In the genomic region with DNA sequence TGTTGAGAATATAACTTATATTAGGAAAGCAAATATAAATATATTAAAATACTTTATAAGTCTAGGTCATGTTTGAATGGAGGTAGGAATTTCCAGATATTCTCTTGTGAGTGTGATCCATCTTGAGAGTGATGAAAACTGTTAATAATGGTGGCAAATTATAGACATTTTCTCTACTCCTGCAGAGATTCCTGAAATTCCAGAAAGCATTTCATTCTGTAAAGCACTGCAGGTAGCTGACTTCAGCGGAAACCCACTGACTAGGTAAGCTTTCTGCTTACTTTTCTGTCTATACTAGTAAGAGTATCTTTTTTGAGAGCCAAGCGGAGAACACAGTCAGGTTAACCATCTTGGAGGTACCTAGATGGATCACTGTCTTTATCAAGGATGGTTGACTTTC, we compare ENCODE assay signal across 19 cellular contexts.
DNase-seq lines count a peak whose midpoint lies in the region; ATAC-seq, FAIRE-seq and TF ChIP-seq lines count a peak whose summit lies in the region.
"Had no signal": no experiment of that assay in that cellular context is flagged by ENCODE, and none has a peak within 500 bp of the region (broad histone marks: within the 10 kb centered on the region; RNA-seq: fewer than 3 reads in every experiment).

No MANE protein-coding gene starts in this region.

- ATAC-seq in HG02884 (IDR thresholded peaks at IDR 0.05; ENCODE audit: unreplicated experiment), result no peak
- ATAC-seq: CD8-positive, alpha-beta T cell had no signal

- peaks cover 0 to 2% of the 10 kb centered on the region in 2 experiments; a peak in 1 of 4 replicates for H3K79me2 ChIP-seq in H1 (ENCODE audit: control insufficient read depth in 1 of 2, insufficient read depth in 2 of 2, low read length in 2 of 2)
- H3K79me2 ChIP-seq in mesendoderm (ENCODE audit: control insufficient read depth, insufficient read depth, low read length), result no peaks in the 10 kb centered on the region

- peaks cover 0 to 4% (median 0%) of the 10 kb centered on the region in 4 experiments; a peak in 2 of 7 replicates for H3K4me1 ChIP-seq in H1 (replicated peaks in 1 of 4; ENCODE audit: control insufficient read depth in 3 of 4, insufficient read depth in 4 of 4, low read length in 3 of 4)
- no peaks in the 10 kb centered on the region for H3K4me1 ChIP-seq in mesendoderm (ENCODE audit: control insufficient read depth, low read depth, low read length)
- H3K4me1 ChIP-seq in A673 (ENCODE audit: insufficient read depth, low read length, poor library complexity, severe bottlenecking), result no peaks in the 10 kb centered on the region
- H3K4me1 ChIP-seq: BLaER1 had no signal

- H3K14ac ChIP-seq in H1 (ENCODE audit: insufficient read length), result no peak overlapping the region

- no peak overlapping the region for H2BK20ac ChIP-seq in H1 (ENCODE audit: low read length)

- H3K27me3 ChIP-seq in H1 (replicated peaks in 1 of 4; ENCODE audit: control insufficient read depth in 3 of 4, extremely low read depth in 1 of 4, insufficient read depth in 3 of 4, low read length in 3 of 4) (no peaks in the 10 kb centered on the region), mesendoderm (ENCODE audit: insufficient read depth, low read length, poor library complexity) (no peaks in the 10 kb centered on the region), A673 (replicated peaks; ENCODE audit: insufficient read depth, low read depth, low read length, poor library complexity) (no peaks in the 10 kb centered on the region)
- H3K27me3 ChIP-seq: BLaER1 had no signal

- H3K27ac ChIP-seq in H1 (ENCODE audit: low read depth, low read length) (no peak overlapping the region), mesendoderm (ENCODE audit: low read depth, low read length) (no peak overlapping the region), A673 (ENCODE audit: low read depth, low read length, poor library complexity, severe bottlenecking) (no peak overlapping the region)
- H3K27ac ChIP-seq: BLaER1, C4-2B, GM23248 had no signal

- H3K23ac ChIP-seq in H1 (ENCODE audit: insufficient read length), result no peak overlapping the region
- H3K23ac ChIP-seq in mesendoderm (ENCODE audit: low read length), result no peak overlapping the region

- H3K36me3 ChIP-seq in H1 (ENCODE audit: control insufficient read depth in 2 of 4, insufficient read depth in 4 of 4, low read length in 3 of 4) (no peaks in the 10 kb centered on the region; a peak in 1 of 8 replicates), mesendoderm (ENCODE audit: control insufficient read depth, insufficient read depth, low read length) (no peaks in the 10 kb centered on the region), A673 (ENCODE audit: insufficient read depth, low read length, poor library complexity, severe bottlenecking) (no peaks in the 10 kb centered on the region)
- H3K36me3 ChIP-seq: BLaER1 had no signal

- no peak overlapping the region for H3K9ac ChIP-seq in H1 (replicated peaks in 1 of 4; ENCODE audit: extremely low read depth in 1 of 4, low read depth in 3 of 4, low read length in 3 of 4)
- H3K9ac ChIP-seq in mesendoderm (ENCODE audit: low read length), result no peak overlapping the region
- H3K9ac ChIP-seq: BLaER1, GM23248 had no signal

- H2BK5ac ChIP-seq in H1 (ENCODE audit: low read depth, low read length) (no peak overlapping the region), mesendoderm (ENCODE audit: low read length) (no peak overlapping the region)

- H3K4me2 ChIP-seq in H1 (ENCODE audit: insufficient read depth in 1 of 2, low read depth in 2 of 2, low read length in 2 of 2) (no peak overlapping the region; a peak in 1 of 4 replicates), mesendoderm (ENCODE audit: low read length) (no peak overlapping the region)
- H3K4me2 ChIP-seq: BLaER1 had no signal

- TF ChIP-seq POLR2A in H1 (IDR thresholded peaks at IDR 0.05; ENCODE audit: control extremely low read depth in 1 of 2, low read depth in 2 of 2, low read length in 2 of 2), result no peak

- TF ChIP-seq EP300 in Ishikawa (IDR thresholded peaks at IDR 0.05; ENCODE audit: borderline replicate concordance) (no peak), H1 (IDR thresholded peaks at IDR 0.05; ENCODE audit: borderline replicate concordance in 1 of 2, low read depth in 2 of 2, low read length in 2 of 2) (no peak)

- H3K4ac ChIP-seq in H1 (replicated peaks; ENCODE audit: insufficient read length, low read depth, low read length), result no peak overlapping the region
- no peak overlapping the region for H3K4ac ChIP-seq in mesendoderm (ENCODE audit: low read depth, low read length)

- TF ChIP-seq CTCF in H1 (IDR thresholded peaks at IDR 0.05; ENCODE audit: control extremely low read depth in 1 of 3, insufficient read depth in 1 of 3, low read depth in 1 of 3, low read length in 3 of 3), result no peak
- no peak for TF ChIP-seq CTCF in A673 (conservative IDR thresholded peaks at IDR 0.05; ENCODE audit: low read depth, low read length)

- POLR2A ChIA-PET in H1 (lab: Charles Lee; ENCODE audit: partially characterized antibody), result interaction anchor here (1.1 to 1.7 kb wide), 2 partner anchors 18 to 84 kb away, joined by 3 read pairs; a partner anchor contains a TSS
- POLR2A ChIA-PET in A673 (lab: Charles Lee; ENCODE audit: low non-redundant PET), result no interaction called here

- no peak overlapping the region for H3K18ac ChIP-seq in H1 (ENCODE audit: extremely low read depth, low read length)
- no peak overlapping the region for H3K18ac ChIP-seq in mesendoderm (ENCODE audit: low read length)

- TF ChIP-seq RAD21 in Ishikawa (IDR thresholded peaks at IDR 0.05; ENCODE audit: low read depth) (no peak), H1 (IDR thresholded peaks at IDR 0.05 in 1 of 2, conservative IDR thresholded peaks at IDR 0.05 in 1 of 2; ENCODE audit: low read depth in 2 of 2, low read length in 2 of 2) (no peak)

- H2AK5ac ChIP-seq in H1 (ENCODE audit: low read depth, low read length) (no peak overlapping the region), mesendoderm (ENCODE audit: low read length) (no peak overlapping the region)

- intact Hi-C loops in A673 (cut with micrococcal nuclease; ENCODE audit: unreplicated experiment), result no loop called here

- no peak overlapping the region for H3K4me3 ChIP-seq in H1 (ENCODE audit: extremely low read depth in 1 of 4, insufficient read depth in 2 of 4, low read depth in 3 of 4, low read length in 4 of 4)
- no peak overlapping the region for H3K4me3 ChIP-seq in mesendoderm (ENCODE audit: low read length)
- no peak overlapping the region for H3K4me3 ChIP-seq in A673 (ENCODE audit: low read depth, low read length, poor library complexity, severe bottlenecking)
- H3K4me3 ChIP-seq: BLaER1, GM23248, HAP-1 had no signal

- H3K23me2 ChIP-seq in H1 (ENCODE audit: low read depth, low read length), result no peaks in the 10 kb centered on the region

- H3K9me3 ChIP-seq in H1 (ENCODE audit: insufficient read depth in 2 of 2, low read depth in 1 of 2, low read length in 1 of 2) (peaks cover 3 to 6% of the 10 kb centered on the region in 2 experiments), A673 (ENCODE audit: low read depth, low read length, poor library complexity, severe bottlenecking) (no peaks in the 10 kb centered on the region)
- H3K9me3 ChIP-seq: HAP-1 had no signal

- FAIRE-seq in H1 (lab: Jason Lieb, UNC), result no peak
- FAIRE-seq: G401.6, GM12892, H54 had no signal

- H4K5ac ChIP-seq in H1 (ENCODE audit: insufficient read length, low read depth, low read length), result no peak overlapping the region
- H4K5ac ChIP-seq in mesendoderm (ENCODE audit: low read length), result no peak overlapping the region

- H2BK15ac ChIP-seq in H1 (ENCODE audit: low read length) (no peak overlapping the region), mesendoderm (replicated peaks; ENCODE audit: low read depth) (no peak overlapping the region)

- H2BK120ac ChIP-seq in H1 (replicated peaks; ENCODE audit: low read depth, low read length) (no peak overlapping the region), mesendoderm (ENCODE audit: low read depth, low read length) (no peak overlapping the region)

- no TSS peak for BruUV-seq in A673 (replicated peaks; lab: Mats Ljungman, UMichigan)

- H2AFZ ChIP-seq in H1 (ENCODE audit: low read length), result no peak overlapping the region
- H2AFZ ChIP-seq: GM23248 had no signal

- H4K8ac ChIP-seq in H1 (ENCODE audit: extremely low read depth, insufficient read depth, low read length) (no peak overlapping the region), mesendoderm (ENCODE audit: low read depth, low read length) (no peak overlapping the region)

- H4K20me1 ChIP-seq in H1 (replicated peaks in 1 of 2; ENCODE audit: control insufficient read depth in 1 of 2, insufficient read depth in 2 of 2, low read length in 2 of 2), result no peaks in the 10 kb centered on the region
- H4K20me1 ChIP-seq: BLaER1 had no signal

- 83% methylated on average over 2 of the region's 2 CpGs; no CpG with 5 or more reads in 1 of the 2 experiments for WGBS in H1 (ENCODE audit: extremely low coverage in 1 of 2, insufficient coverage in 1 of 2, insufficient read length in 1 of 2, insufficient replicate concordance in 2 of 2, low coverage in 1 of 2, low lambda C conversion rate in 2 of 2, missing lambda C conversion rate in 1 of 2), 2 experiments
- no CpG with 5 or more reads among the region's 2 CpGs for whole genome bisulfite sequencing in mesendoderm (ENCODE audit: extremely low coverage, insufficient coverage, low lambda C conversion rate)

- H3K79me1 ChIP-seq in H1 (ENCODE audit: low read depth, low read length), result peaks cover 2% of the 10 kb centered on the region; the same call in 1 of the 2 replicates
- no peaks in the 10 kb centered on the region for H3K79me1 ChIP-seq in mesendoderm (ENCODE audit: low read length)

- CTCF ChIA-PET in H1 (lab: Charles Lee; ENCODE audit: partially characterized antibody), result interaction anchor here (0.9 to 1.0 kb wide), 3 partner anchors 82 to 764 kb away, joined by 3 to 4 read pairs (median 3); no protein-coding TSS in a partner anchor
- CTCF ChIA-PET in A673 (lab: Charles Lee), result no interaction called here

- H3K56ac ChIP-seq in H1 (replicated peaks; ENCODE audit: insufficient read length, low read depth, low read length), result no peak overlapping the region
- no peak overlapping the region for H3K56ac ChIP-seq in mesendoderm (ENCODE audit: low read length)

- no peak overlapping the region for H4K91ac ChIP-seq in H1 (replicated peaks; ENCODE audit: insufficient read length, low read length)

- DNase-seq in H1 (ENCODE audit: low read depth in 1 of 2, low spot score in 2 of 2) (no peak), mesendoderm (peak; percentile 29), ureter (ENCODE audit: low spot score) (no peak), A673 (ENCODE audit: low spot score) (no peak)
- DNase-seq: Caco-2; CD4-positive, CD25-positive, alpha-beta regulatory T cell; CD8-positive, alpha-beta T cell; DMS153; DND-41; GM23248; HFFc6 had no signal

- H2BK12ac ChIP-seq in H1 (ENCODE audit: low read depth, low read length), result no peak overlapping the region

TF ChIP-seq in Ishikawa, 13 proteins besides CTCF, POLR2A, EP300 and RAD21:
- TF ChIP-seq YY1 (IDR thresholded peaks at IDR 0.05; ENCODE audit: low read depth), result no peak
- peak; percentile 84 for TF ChIP-seq TEAD4 (IDR thresholded peaks at IDR 0.05)

TF ChIP-seq in H1, 55 proteins besides CTCF, POLR2A, EP300 and RAD21 (continues in another document):
- TF ChIP-seq SIRT6 (IDR thresholded peaks at IDR 0.05; ENCODE audit: low read length), result no peak
- TF ChIP-seq, protein P1, sequence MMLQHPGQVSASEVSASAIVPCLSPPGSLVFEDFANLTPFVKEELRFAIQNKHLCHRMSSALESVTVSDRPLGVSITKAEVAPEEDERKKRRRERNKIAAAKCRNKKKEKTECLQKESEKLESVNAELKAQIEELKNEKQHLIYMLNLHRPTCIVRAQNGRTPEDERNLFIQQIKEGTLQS (IDR thresholded peaks at IDR 0.05; ENCODE audit: insufficient read depth, low read depth, low read length), result no peak
